21 cellular contexts compared by ENCODE assay signal in genomic region chr13:113890758-113891480, GRCh38.
"Had no signal": no experiment of that assay in that cellular context is flagged by ENCODE, and none has a peak within 500 bp of the region (broad histone marks: within the 10 kb centered on the region; RNA-seq: fewer than 3 reads in every experiment).

No MANE protein-coding gene starts in this region.

- ATAC-seq: effector memory CD8-positive, alpha-beta T cell; foreskin keratinocyte had no signal

- H3K4me1 Mint-ChIP-seq: activated B cell treated with CpG ODN at 0.5 μM for 24 hours; activated naive CD8-positive, alpha-beta T cell treated with anti-CD3 and anti-CD28 coated beads for 36 hours had no signal

- H3K9me3 Mint-ChIP-seq: activated CD4-positive, alpha-beta memory T cell treated with anti-CD3 and anti-CD28 coated beads for 36 hours; activated naive CD8-positive, alpha-beta T cell treated with anti-CD3 and anti-CD28 coated beads for 36 hours; activated T-helper 1 cell treated with anti-CD3 and anti-CD28 coated beads, Interleukin-12 subunit alpha, Interleukin-12 subunit beta, Interleukin-2, Interleukin-4 antibody, amounts not matched to agents 30 ng/mL and 10 ng/mL and 1 ng/mL, durations not matched to agents 14 hours and 24 hours and 36 hours; effector memory CD8-positive, alpha-beta T cell; T-helper 2 cell treated with Interferon-gamma antibody and Interleukin-4, amounts not matched to agents 5 μg/mL and 100 μg/mL, for 36 hours had no signal

- H3K4me1 ChIP-seq: prostate gland had no signal

- H3K9me3 ChIP-seq: prostate gland, right atrium auricular region, thyroid gland had no signal

- H3K36me3 ChIP-seq: left ventricle myocardium inferior, prostate gland, right atrium auricular region, thyroid gland had no signal

- H3K4me3 ChIP-seq: left ventricle myocardium inferior, prostate gland, right atrium auricular region, thyroid gland had no signal

- H3K4me3 Mint-ChIP-seq: activated B cell treated with CpG ODN at 0.5 μM for 24 hours; activated CD4-positive, alpha-beta memory T cell treated with anti-CD3 and anti-CD28 coated beads for 36 hours; activated naive CD8-positive, alpha-beta T cell treated with anti-CD3 and anti-CD28 coated beads for 36 hours; activated T-helper 1 cell treated with anti-CD3 and anti-CD28 coated beads, Interleukin-12 subunit alpha, Interleukin-12 subunit beta, Interleukin-2, Interleukin-4 antibody, amounts not matched to agents 30 ng/mL and 10 ng/mL and 1 ng/mL, durations not matched to agents 14 hours and 24 hours and 36 hours; brain; effector memory CD8-positive, alpha-beta T cell; T-helper 2 cell treated with Interferon-gamma antibody and Interleukin-4, amounts not matched to agents 5 μg/mL and 100 μg/mL, for 36 hours had no signal

- H3K36me3 Mint-ChIP-seq: activated CD4-positive, alpha-beta memory T cell treated with anti-CD3 and anti-CD28 coated beads for 36 hours; activated naive CD8-positive, alpha-beta T cell treated with anti-CD3 and anti-CD28 coated beads for 36 hours; brain had no signal

- H3K27ac Mint-ChIP-seq: activated B cell treated with CpG ODN at 0.5 μM for 24 hours; activated CD4-positive, alpha-beta memory T cell treated with anti-CD3 and anti-CD28 coated beads for 36 hours; activated naive CD8-positive, alpha-beta T cell treated with anti-CD3 and anti-CD28 coated beads for 36 hours; activated T-helper 1 cell treated with anti-CD3 and anti-CD28 coated beads, Interleukin-12 subunit alpha, Interleukin-12 subunit beta, Interleukin-2, Interleukin-4 antibody, amounts not matched to agents 30 ng/mL and 10 ng/mL and 1 ng/mL, durations not matched to agents 14 hours and 24 hours and 36 hours; brain; effector memory CD8-positive, alpha-beta T cell; T-helper 2 cell treated with Interferon-gamma antibody and Interleukin-4, amounts not matched to agents 5 μg/mL and 100 μg/mL, for 36 hours had no signal

- H3K27me3 ChIP-seq: right atrium auricular region, thyroid gland had no signal

- H3K27ac ChIP-seq: foreskin keratinocyte, left ventricle myocardium inferior, prostate gland, right atrium auricular region, thyroid gland had no signal

- DNase-seq: activated B cell treated with CpG ODN at 0.5 μM for 24 hours; activated CD4-positive, alpha-beta memory T cell treated with anti-CD3 and anti-CD28 coated beads for 36 hours; activated CD4-positive, alpha-beta T cell treated with anti-CD3 and anti-CD28 coated beads for 4 hours; activated naive CD8-positive, alpha-beta T cell treated with anti-CD3 and anti-CD28 coated beads for 36 hours; activated T-cell treated with anti-CD3 and anti-CD28 coated beads for 4 hours; amygdala; caudate nucleus; effector memory CD8-positive, alpha-beta T cell; foreskin keratinocyte; glutamatergic neuron; hippocampal formation; left ventricle myocardium inferior; stimulated activated CD4-positive, alpha-beta T cell treated with anti-CD3 and anti-CD28 coated beads, Interleukin-12 subunit alpha, Interleukin-12 subunit beta, amount 100 ng/mL, for 4 hours; stimulated activated CD4-positive, alpha-beta T cell treated with anti-CD3 and anti-CD28 coated beads, Interleukin-1b, Interleukin-23, amount 100 ng/mL, for 48 hours; stimulated activated naive CD4-positive, alpha-beta T cell treated with Interleukin-2 at 50 U/mL for 16 hours; thyroid gland had no signal
